Comparison of ENCODE assay signal across 18 cellular contexts in the genomic region with DNA sequence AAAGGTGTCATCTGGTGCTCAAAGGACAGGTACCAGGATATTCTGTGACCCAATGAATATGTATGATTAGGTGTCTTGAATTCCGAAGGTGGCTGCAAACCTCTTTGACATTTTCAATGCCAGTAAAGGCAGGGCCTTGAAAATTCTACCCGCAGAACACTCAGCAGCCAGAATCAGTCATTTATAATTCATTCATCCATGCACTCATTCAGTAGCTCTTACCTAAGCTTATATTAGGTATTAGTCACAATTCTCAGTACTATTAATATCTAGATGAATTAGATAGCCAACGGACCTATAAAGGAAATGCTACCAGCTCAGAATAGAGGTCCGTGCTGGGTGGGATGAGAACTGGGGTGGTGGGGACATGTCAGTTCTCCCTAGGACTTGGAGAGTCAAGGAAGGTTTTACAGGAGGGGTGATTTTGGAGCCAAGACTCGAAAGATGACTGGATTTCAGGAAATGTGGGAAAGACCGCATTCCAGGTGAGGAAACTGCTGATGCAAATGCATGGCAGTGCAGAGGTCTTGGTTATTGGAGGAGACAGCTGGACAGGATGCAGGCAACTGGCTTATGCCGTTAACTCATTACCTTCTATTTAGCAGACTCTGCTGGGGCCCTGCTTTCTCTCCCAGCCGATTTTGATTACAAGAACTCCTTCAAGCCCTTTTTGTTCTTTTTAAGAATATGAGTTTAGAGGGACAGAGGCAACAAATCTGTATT. TPM values are rescaled to one million over a fixed set of nuclear protein-coding genes. Genes with fewer than 3 reads are reported as not detected.
DNase-seq lines count a peak whose midpoint lies in the region; TF ChIP-seq lines count a peak whose summit lies in the region.
"Had no signal": no experiment of that assay in that cellular context is flagged by ENCODE, and none has a peak within 500 bp of the region (broad histone marks: within the 10 kb centered on the region; RNA-seq: fewer than 3 reads in every experiment).

No MANE protein-coding gene starts in this region.

- H3K27me3 Mint-ChIP-seq in CD4-positive, alpha-beta memory T cell = no peaks in the 10 kb centered on the region
- H3K27me3 Mint-ChIP-seq in activated CD4-positive, alpha-beta T cell treated with anti-CD3 and anti-CD28 coated beads, Interleukin-2, amount 10 ng/mL, durations not matched to agents 7 days and 5 days = peaks cover 7% of the 10 kb centered on the region
- H3K27me3 Mint-ChIP-seq: stimulated activated naive B cell treated with anti-CD40 and anti-IgM and Interleukin-4, amounts not matched to agents 10 μg/mL and 1 μg/mL and 100 μg/mL, for 72 hours had no signal

- peaks cover 71 to 100% (median 83%) of the 10 kb centered on the region in 4 donors for H3K4me1 Mint-ChIP-seq in CD4-positive, alpha-beta memory T cell
- peaks cover 99% of the 10 kb centered on the region for H3K4me1 Mint-ChIP-seq in activated CD4-positive, alpha-beta T cell treated with anti-CD3 and anti-CD28 coated beads, Interleukin-2, amount 10 ng/mL, durations not matched to agents 7 days and 5 days

- peaks cover 46% of the 10 kb centered on the region for H3K36me3 ChIP-seq in CD4-positive, alpha-beta memory T cell (ENCODE audit: insufficient read depth, low read length)
- H3K36me3 ChIP-seq in sigmoid colon = peaks cover 0 to 43% (median 11%) of the 10 kb centered on the region in 4 donors

- peaks cover 0 to 2% (median 0%) of the 10 kb centered on the region in 8 donors for H3K9me3 Mint-ChIP-seq in CD4-positive, alpha-beta memory T cell
- H3K9me3 Mint-ChIP-seq in activated CD4-positive, alpha-beta T cell treated with anti-CD3 and anti-CD28 coated beads, Interleukin-2, amount 10 ng/mL, durations not matched to agents 7 days and 5 days = no peaks in the 10 kb centered on the region
- H3K9me3 Mint-ChIP-seq: stimulated activated naive B cell treated with anti-CD40 and anti-IgM and Interleukin-4, amounts not matched to agents 10 μg/mL and 1 μg/mL and 100 μg/mL, for 72 hours had no signal

- H3K4me3 ChIP-seq in CD4-positive, alpha-beta memory T cell (ENCODE audit: low read length in 2 of 2) = no peak overlapping the region
- no peak overlapping the region for H3K4me3 ChIP-seq in sigmoid colon

- peaks cover 62 to 94% of the 10 kb centered on the region in 2 donors for H3K36me3 Mint-ChIP-seq in CD4-positive, alpha-beta memory T cell
- H3K36me3 Mint-ChIP-seq in activated CD4-positive, alpha-beta T cell treated with anti-CD3 and anti-CD28 coated beads, Interleukin-2, amount 10 ng/mL, durations not matched to agents 7 days and 5 days (ENCODE audit: low read depth) = peaks cover 98% of the 10 kb centered on the region

- TF ChIP-seq CTCF in sigmoid colon (IDR thresholded peaks at IDR 0.05) (no peak), GM20000 (IDR thresholded peaks at IDR 0.05; ENCODE audit: extremely low read depth, missing control alignments) (no peak)

- CTCF ChIA-PET in CD4-positive, alpha-beta memory T cell (lab: Charles Lee; ENCODE audit: partially characterized antibody) = interaction anchor here (0.7 to 9.8 kb wide), 5 partner anchors 46 to 1043 kb away, joined by 3 to 237 read pairs (median 3); no protein-coding TSS in a partner anchor
- CTCF ChIA-PET in activated CD4-positive, alpha-beta T cell treated with anti-CD3 and anti-CD28 coated beads, Interleukin-2, amount 10 ng/mL, durations not matched to agents 7 days and 5 days (lab: Charles Lee) = no interaction called here

- WGBS in sigmoid colon, 2 donors = 83 to 86% methylated on average over 8 of the region's 8 CpGs

- no peak for TF ChIP-seq EP300 in sigmoid colon (IDR thresholded peaks at IDR 0.05)

- H3K4me3 Mint-ChIP-seq in CD4-positive, alpha-beta memory T cell = peak overlapping the region in 7 of 8 donors; percentile 97 to 100 (median 99)
- H3K4me3 Mint-ChIP-seq in activated CD4-positive, alpha-beta T cell treated with anti-CD3 and anti-CD28 coated beads, Interleukin-2, amount 10 ng/mL, durations not matched to agents 7 days and 5 days = no peak overlapping the region
- H3K4me3 Mint-ChIP-seq: stimulated activated naive B cell treated with anti-CD40 and anti-IgM and Interleukin-4, amounts not matched to agents 10 μg/mL and 1 μg/mL and 100 μg/mL, for 72 hours had no signal

- no peak for TF ChIP-seq POLR2A in sigmoid colon (IDR thresholded peaks at IDR 0.05)

- H3K27ac ChIP-seq in CD4-positive, alpha-beta memory T cell (ENCODE audit: low read depth, low read length) = no peak overlapping the region
- peak overlapping the region in 3 of 4 donors; percentile 18 to 93 (median 27) for H3K27ac ChIP-seq in sigmoid colon
- H3K27ac ChIP-seq: foreskin keratinocyte had no signal

- DNase-seq in CD4-positive, alpha-beta memory T cell = no peak
- peak; percentile 47 for DNase-seq in RPMI7951 (ENCODE audit: low read depth)
- peak; percentile 79 for DNase-seq in islet precursor cell
- no peak for DNase-seq in sigmoid colon
- no peak for DNase-seq in stimulated activated CD4-positive, alpha-beta T cell treated with anti-CD3 and anti-CD28 coated beads, Interleukin-4, amount 100 ng/mL, for 4 hours
- no peak for DNase-seq in activated CD4-positive, alpha-beta T cell treated with anti-CD3 and anti-CD28 coated beads, Interleukin-2, amount 10 ng/mL, durations not matched to agents 7 days and 5 days
- DNase-seq in GM20000 (ENCODE audit: low spot score) = no peak
- DNase-seq: activated CD4-positive, CD25-positive, alpha-beta regulatory T cell treated with anti-CD3 and anti-CD28 coated beads, Interleukin-2, amount 50 U/mL, for 72 hours; AML-193; dermis blood vessel endothelial cell; foreskin keratinocyte; GDM1; left colon; NCI-H2107; NCI-H510A; SHP77 treated with DMSO at 0.1 percent for 48 hours; stimulated activated naive B cell treated with anti-CD40 and anti-IgM and Interleukin-4, amounts not matched to agents 10 μg/mL and 1 μg/mL and 100 μg/mL, for 72 hours; thyroid gland had no signal

- no peaks in the 10 kb centered on the region for H3K9me3 ChIP-seq in CD4-positive, alpha-beta memory T cell (ENCODE audit: control insufficient read depth in 1 of 2, low read length in 2 of 2)
- no peaks in the 10 kb centered on the region for H3K9me3 ChIP-seq in sigmoid colon
- H3K9me3 ChIP-seq: thyroid gland had no signal

- intact Hi-C loops in CD4-positive, alpha-beta memory T cell (cut with micrococcal nuclease) = no loop called here
- intact Hi-C loops in sigmoid colon (cut with DNase I) = no loop called here

- H3K27ac Mint-ChIP-seq in CD4-positive, alpha-beta memory T cell = peak overlapping the region; percentile 9 to 96 (median 68)
- H3K27ac Mint-ChIP-seq in activated CD4-positive, alpha-beta T cell treated with anti-CD3 and anti-CD28 coated beads, Interleukin-2, amount 10 ng/mL, durations not matched to agents 7 days and 5 days = no peak overlapping the region

- peaks cover 85% of the 10 kb centered on the region for H3K4me1 ChIP-seq in CD4-positive, alpha-beta memory T cell (ENCODE audit: insufficient read depth, low read length)
- peaks cover 0 to 83% (median 62%) of the 10 kb centered on the region in 4 donors for H3K4me1 ChIP-seq in sigmoid colon
- H3K4me1 ChIP-seq: foreskin keratinocyte had no signal

- POLR2A ChIA-PET in CD4-positive, alpha-beta memory T cell (lab: Charles Lee; ENCODE audit: partially characterized antibody) = interaction anchor here (0.5 to 1.8 kb wide), 6 partner anchors 15 to 422 kb away, joined by 3 to 5 read pairs (median 3); no protein-coding TSS in a partner anchor
- POLR2A ChIA-PET in activated CD4-positive, alpha-beta T cell treated with anti-CD3 and anti-CD28 coated beads, Interleukin-2, amount 10 ng/mL, durations not matched to agents 7 days and 5 days (lab: Charles Lee) = no interaction called here

- no peaks in the 10 kb centered on the region for H3K27me3 ChIP-seq in CD4-positive, alpha-beta memory T cell (ENCODE audit: insufficient read depth, low read length)
- no peaks in the 10 kb centered on the region for H3K27me3 ChIP-seq in sigmoid colon
- H3K27me3 ChIP-seq: thyroid gland had no signal

RNA-seq across cellular contexts. Expression of a gene that starts 7.2 kb away (rescaled TPM):
- 100 to 1,000 TPM; 123 to 126 TPM for total RNA-seq in CD4-positive, alpha-beta memory T cell
- polyA plus RNA-seq in CD4-positive, alpha-beta memory T cell = 10 to 100 TPM; 73.8 to 79.0 TPM
- 132 and 150 TPM in 2 replicates for total RNA-seq in RPMI7951 (2014; rRNA removed; shearing (Covaris generic))
- 10 to 100 TPM; 34.2 to 56.2 (median 46.6) TPM for total RNA-seq in sigmoid colon
- 10 to 100 TPM in 1 of 3 donors, 1 to 10 TPM in 2; 1.4 to 20.7 (median 6.6) TPM for polyA plus RNA-seq in sigmoid colon
- total RNA-seq in activated CD4-positive, alpha-beta T cell treated with anti-CD3 and anti-CD28 coated beads, Interleukin-2, amount 10 ng/mL, durations not matched to agents 7 days and 5 days = 10 to 100 TPM; 85.4 to 96.5 TPM

Comparison
In these comparisons a context has a peak if more than half of its experiments do, and no peak if none do; other contexts are left out.
1. DNase-seq: peak in RPMI7951 (single experiment) and islet precursor cell (single experiment); none in CD4-positive, alpha-beta memory T cell (0 of 5), sigmoid colon (single experiment), stimulated activated CD4-positive, alpha-beta T cell treated with anti-CD3 and anti-CD28 coated beads, Interleukin-4, amount 100 ng/mL, for 4 hours (0 of 2), activated CD4-positive, alpha-beta T cell treated with anti-CD3 and anti-CD28 coated beads, Interleukin-2, amount 10 ng/mL, durations not matched to agents 7 days and 5 days (single experiment) and GM20000 (single experiment).